8 cellular contexts compared by ENCODE assay signal in genomic region chr5:78518365-78519197, GRCh38.
DNase-seq lines count a peak whose midpoint lies in the region; ATAC-seq and TF ChIP-seq lines count a peak whose summit lies in the region.

No MANE protein-coding gene starts in this region.

- H3K27me3 ChIP-seq in BLaER1 treated with 17β-estradiol and CSF1 and Interleukin-3, amounts not matched to agents 10 nM and 100 nM, result no peaks in the 10 kb centered on the region
- H3K27me3 ChIP-seq in BE2C, result no peaks in the 10 kb centered on the region

- DNase-seq in RKO (ENCODE audit: low spot score) (peak; percentile 66), fibroblast of mammary gland (ENCODE audit: low read depth) (peak; percentile 84), non-pigmented ciliary epithelial cell (ENCODE audit: low read depth) (peak; percentile 74), ecto neural progenitor cell (ENCODE audit: low spot score) (no peak), BE2C (no peak)
- DNase-seq in activated CD4-positive, alpha-beta T cell treated with anti-CD3 and anti-CD28 coated beads for 36 hours, result no peak

- H3K9me3 ChIP-seq in BLaER1 treated with 17β-estradiol and CSF1 and Interleukin-3, amounts not matched to agents 10 nM and 100 nM (replicated peaks in 1 of 11), result peaks cover 0 to 34% (median 8%) of the 10 kb centered on the region in 11 experiments; a peak in 12 of 22 replicates
- no peaks in the 10 kb centered on the region for H3K9me3 ChIP-seq in BE2C

- H3K36me3 ChIP-seq in BLaER1 treated with 17β-estradiol and CSF1 and Interleukin-3, amounts not matched to agents 10 nM and 100 nM, result peaks cover 0 to 78% (median 0%) of the 10 kb centered on the region in 11 experiments; a peak in 7 of 22 replicates
- H3K36me3 ChIP-seq in BE2C, result no peaks in the 10 kb centered on the region

- no peak overlapping the region for H3K27ac Mint-ChIP-seq in activated CD4-positive, alpha-beta T cell treated with anti-CD3 and anti-CD28 coated beads for 36 hours

- H3K9ac ChIP-seq in BLaER1 treated with 17β-estradiol and CSF1 and Interleukin-3, amounts not matched to agents 10 nM and 100 nM, result no peak overlapping the region; a peak in 1 of 22 replicates

- peak overlapping the region in 9 of 11 experiments; percentile 1 to 61 (median 12); a peak in 9 of 22 replicates for H3K4me2 ChIP-seq in BLaER1 treated with 17β-estradiol and CSF1 and Interleukin-3, amounts not matched to agents 10 nM and 100 nM

- TF ChIP-seq CTCF in fibroblast of mammary gland (conservative IDR thresholded peaks at IDR 0.05; ENCODE audit: control insufficient read depth, insufficient read depth, low read depth, low read length) (no peak), BE2C (IDR thresholded peaks at IDR 0.05; ENCODE audit: low read depth, low read length) (no peak)

- intact Hi-C loops in activated CD4-positive, alpha-beta T cell treated with anti-CD3 and anti-CD28 coated beads for 36 hours (cut with DNase I, micrococcal nuclease), result no loop called here

- H4K20me1 ChIP-seq in BLaER1 treated with 17β-estradiol and CSF1 and Interleukin-3, amounts not matched to agents 10 nM and 100 nM, result no peaks in the 10 kb centered on the region

- H3K4me1 Mint-ChIP-seq in activated CD4-positive, alpha-beta T cell treated with anti-CD3 and anti-CD28 coated beads for 36 hours, result no peaks in the 10 kb centered on the region

- H3K4me3 Mint-ChIP-seq in activated CD4-positive, alpha-beta T cell treated with anti-CD3 and anti-CD28 coated beads for 36 hours, result no peak overlapping the region

- peaks cover 0 to 53% (median 2%) of the 10 kb centered on the region in 10 experiments; a peak in 9 of 20 replicates for H3K4me1 ChIP-seq in BLaER1 treated with 17β-estradiol and CSF1 and Interleukin-3, amounts not matched to agents 10 nM and 100 nM
- peaks cover 5% of the 10 kb centered on the region for H3K4me1 ChIP-seq in BE2C

- CTCF ChIA-PET in activated CD4-positive, alpha-beta T cell treated with anti-CD3 and anti-CD28 coated beads for 36 hours (lab: Charles Lee), result no interaction called here

- H3K27ac ChIP-seq in BLaER1 treated with 17β-estradiol and CSF1 and Interleukin-3, amounts not matched to agents 10 nM and 100 nM, result no peak overlapping the region; a peak in 1 of 22 replicates

- H3K36me3 Mint-ChIP-seq in activated CD4-positive, alpha-beta T cell treated with anti-CD3 and anti-CD28 coated beads for 36 hours (ENCODE audit: low read depth), result no peaks in the 10 kb centered on the region

- ATAC-seq in activated CD4-positive, alpha-beta T cell treated with anti-CD3 and anti-CD28 coated beads for 36 hours, result no peak
- no peak for ATAC-seq in GM21526 (IDR thresholded peaks at IDR 0.05; ENCODE audit: low FRiP score, unreplicated experiment)

- no peak overlapping the region for H3K4me3 ChIP-seq in BLaER1 treated with 17β-estradiol and CSF1 and Interleukin-3, amounts not matched to agents 10 nM and 100 nM
- H3K4me3 ChIP-seq in fibroblast of mammary gland (ENCODE audit: control insufficient read depth, low read depth, low read length) (no peak overlapping the region), BE2C (ENCODE audit: low read depth, low read length) (no peak overlapping the region)

- H3K27me3 Mint-ChIP-seq in activated CD4-positive, alpha-beta T cell treated with anti-CD3 and anti-CD28 coated beads for 36 hours, result peaks cover 57% of the 10 kb centered on the region

- no peaks in the 10 kb centered on the region for H3K9me3 Mint-ChIP-seq in activated CD4-positive, alpha-beta T cell treated with anti-CD3 and anti-CD28 coated beads for 36 hours (ENCODE audit: low read depth)

- POLR2A ChIA-PET in activated CD4-positive, alpha-beta T cell treated with anti-CD3 and anti-CD28 coated beads for 36 hours (lab: Charles Lee), result no interaction called here

Comparison
In these comparisons a context has a peak if more than half of its experiments do, and no peak if none do; other contexts are left out.
1. DNase-seq: peak in RKO (single experiment), fibroblast of mammary gland (single experiment) and non-pigmented ciliary epithelial cell (single experiment); none in activated CD4-positive, alpha-beta T cell treated with anti-CD3 and anti-CD28 coated beads for 36 hours (single experiment), ecto neural progenitor cell (single experiment) and BE2C (single experiment).